ENCODE assay signal across 18 cellular contexts in genomic region chr6:19906161-19906560, GRCh38.
DNase-seq lines count a peak whose midpoint lies in the region; ATAC-seq and TF ChIP-seq lines count a peak whose summit lies in the region.
"Had no signal": no experiment of that assay in that cellular context is flagged by ENCODE, and none has a peak within 500 bp of the region (broad histone marks: within the 10 kb centered on the region; RNA-seq: fewer than 3 reads in every experiment).

No MANE protein-coding gene starts in this region.

- H3K36me3 ChIP-seq in mesenchymal stem cell (ENCODE audit: control insufficient read depth in 1 of 2, insufficient read depth in 2 of 2, low read depth in 1 of 2, low read length in 2 of 2), result no peaks in the 10 kb centered on the region

- no peak overlapping the region for H2BK5ac ChIP-seq in mesenchymal stem cell (ENCODE audit: low read depth, low read length, poor library complexity, severe bottlenecking)

- H3K4me1 ChIP-seq in mesenchymal stem cell (ENCODE audit: control insufficient read depth, insufficient read depth, low read depth, low read length), result no peaks in the 10 kb centered on the region

- H3K9ac ChIP-seq in mesenchymal stem cell (ENCODE audit: low read length), result peak overlapping the region; percentile 26

- TF ChIP-seq CTCF in AG09309 (IDR thresholded peaks at IDR 0.05; ENCODE audit: control insufficient read depth, insufficient read depth, low read depth, low read length, missing control alignments) (no peak), fibroblast of pulmonary artery (IDR thresholded peaks at IDR 0.05; ENCODE audit: low read length, missing control alignments) (no peak)

- no peak overlapping the region for H3K4ac ChIP-seq in mesenchymal stem cell (ENCODE audit: low read depth in 1 of 2, low read length in 2 of 2)

- H2AFZ ChIP-seq in mesenchymal stem cell (ENCODE audit: low read depth, low read length), result no peak overlapping the region

- H4K8ac ChIP-seq in mesenchymal stem cell (ENCODE audit: low read length), result no peak overlapping the region

- no peak overlapping the region for H3K18ac ChIP-seq in mesenchymal stem cell (ENCODE audit: low read depth in 1 of 2, low read length in 2 of 2)

- H3K27ac ChIP-seq in mesenchymal stem cell (ENCODE audit: low read length, poor library complexity, severe bottlenecking), result no peak overlapping the region

- peak; percentile 20 for DNase-seq in AG09309 (ENCODE audit: low read depth)
- peak; percentile 32 for DNase-seq in M059J (ENCODE audit: low read depth)
- peak; percentile 6 for DNase-seq in fibroblast of pulmonary artery (ENCODE audit: low read depth)
- DNase-seq in mesenchymal stem cell, result no peak
- DNase-seq in activated CD4-positive, alpha-beta T cell treated with anti-CD3 and anti-CD28 coated beads for 4 hours, result no peak
- DNase-seq: AML-193, COR-L47, HFFc6, KG1, NCI-H1092 treated with DMSO at 0.1 percent for 48 hours, NCI-H1694 treated with DMSO at 0.1 percent for 48 hours, NCI-H226, NCI-H524 treated with DMSO at 0.1 percent for 48 hours, SHP77 treated with DMSO at 0.1 percent for 48 hours had no signal

- H3K4me2 ChIP-seq in mesenchymal stem cell (ENCODE audit: low read length, poor library complexity, severe bottlenecking), result no peak overlapping the region

- H3K79me1 ChIP-seq in mesenchymal stem cell (replicated peaks; ENCODE audit: low read length, poor library complexity, severe bottlenecking), result no peaks in the 10 kb centered on the region

- WGBS in mesenchymal stem cell, result 83% methylated on average over 2 of the region's 4 CpGs

- H3K14ac ChIP-seq in mesenchymal stem cell (ENCODE audit: low read length in 2 of 2), result no peak overlapping the region

- H3K4me3 ChIP-seq in AG09309 (ENCODE audit: control insufficient read depth, low read depth, low read length) (no peak overlapping the region), fibroblast of pulmonary artery (replicated peaks; ENCODE audit: low read depth, low read length) (no peak overlapping the region), mesenchymal stem cell (ENCODE audit: insufficient read depth in 1 of 2, low read depth in 1 of 2, low read length in 2 of 2) (no peak overlapping the region)

- no peak overlapping the region for H4K91ac ChIP-seq in mesenchymal stem cell (ENCODE audit: low read length)

- no peak for ATAC-seq in HG03175 (IDR thresholded peaks at IDR 0.05; ENCODE audit: unreplicated experiment)
- no peak for ATAC-seq in GM19351 (IDR thresholded peaks at IDR 0.05; ENCODE audit: unreplicated experiment)
- ATAC-seq: HepG2, Panc1 had no signal

- no peaks in the 10 kb centered on the region for H3K27me3 ChIP-seq in mesenchymal stem cell (ENCODE audit: control insufficient read depth in 1 of 2, insufficient read depth in 1 of 2, low read length in 2 of 2)

- no peak overlapping the region for H3K23ac ChIP-seq in mesenchymal stem cell (ENCODE audit: low read length in 2 of 2)

- no peak overlapping the region for H2BK120ac ChIP-seq in mesenchymal stem cell (ENCODE audit: low read depth, low read length)

- H2BK12ac ChIP-seq in mesenchymal stem cell (ENCODE audit: low read length in 2 of 2), result no peak overlapping the region

- H2BK15ac ChIP-seq in mesenchymal stem cell (ENCODE audit: low read depth, poor library complexity, severe bottlenecking), result no peak overlapping the region

- H3K9me3 ChIP-seq in mesenchymal stem cell (ENCODE audit: control insufficient read depth, low read length), result no peaks in the 10 kb centered on the region

- H2AK5ac ChIP-seq in mesenchymal stem cell (ENCODE audit: low read length, severe bottlenecking), result no peak overlapping the region

Comparison
In these comparisons a context has a peak if more than half of its experiments do, and no peak if none do; other contexts are left out.
1. DNase-seq: peak in AG09309 (single experiment), M059J (single experiment) and fibroblast of pulmonary artery (single experiment); none in mesenchymal stem cell (single experiment) and activated CD4-positive, alpha-beta T cell treated with anti-CD3 and anti-CD28 coated beads for 4 hours (0 of 2).